ENCODE assay signal across 8 cellular contexts in genomic region chr6:93036835-93037234, GRCh38.
DNase-seq lines count a peak whose midpoint lies in the region; ATAC-seq, FAIRE-seq and TF ChIP-seq lines count a peak whose summit lies in the region.
"Had no signal": no experiment of that assay in that cellular context is flagged by ENCODE, and none has a peak within 500 bp of the region (broad histone marks: within the 10 kb centered on the region; RNA-seq: fewer than 3 reads in every experiment).

No MANE protein-coding gene starts in this region.

- no peaks in the 10 kb centered on the region for H3K27me3 ChIP-seq in bronchial epithelial cell (ENCODE audit: control insufficient read depth, insufficient read depth, low read length)
- H3K27me3 ChIP-seq: ascending aorta had no signal

- peaks cover 4% of the 10 kb centered on the region for H3K4me1 Mint-ChIP-seq in osteocyte (ENCODE audit: unreplicated experiment)

- no peaks in the 10 kb centered on the region for H3K36me3 Mint-ChIP-seq in osteocyte (ENCODE audit: unreplicated experiment)

- TF ChIP-seq CTCF in bronchial epithelial cell (IDR thresholded peaks at IDR 0.05; ENCODE audit: insufficient read depth, low read length, severe bottlenecking) (peak; percentile 21), osteocyte (IDR thresholded peaks at IDR 0.05) (peak; percentile 30)

- no peak for FAIRE-seq in bronchial epithelial cell (lab: Jason Lieb, UNC)

- peak; percentile 56 for ATAC-seq in GM18861 (IDR thresholded peaks at IDR 0.05; ENCODE audit: unreplicated experiment)

- H3K27me3 Mint-ChIP-seq in osteocyte (ENCODE audit: unreplicated experiment), result no peaks in the 10 kb centered on the region

- H3K9me3 Mint-ChIP-seq in osteocyte (ENCODE audit: unreplicated experiment), result peaks cover 18% of the 10 kb centered on the region

- H3K36me3 ChIP-seq in bronchial epithelial cell (ENCODE audit: control insufficient read depth, insufficient read depth, low read length), result no peaks in the 10 kb centered on the region
- H3K36me3 ChIP-seq: ascending aorta had no signal

- no peak overlapping the region for H3K4me3 Mint-ChIP-seq in osteocyte (ENCODE audit: unreplicated experiment)

- peak; percentile 3 for DNase-seq in MV-4-11 (lab: John Stamatoyannopoulos, UW)
- peak; percentile 29 for DNase-seq in bronchial epithelial cell (ENCODE audit: low read depth)
- no peak for DNase-seq in osteocyte (ENCODE audit: extremely low spot score, unreplicated experiment)
- DNase-seq in NCI-H1092 treated with DMSO at 0.1 percent for 48 hours (lab: John Stamatoyannopoulos, UW), result no peak
- DNase-seq in mesenteric fat pad (ENCODE audit: low spot score), result no peak
- DNase-seq in activated gamma-delta T cell (lab: John Stamatoyannopoulos, UW), result no peak

- H3K4me3 ChIP-seq in bronchial epithelial cell (ENCODE audit: low read depth, low read length), result no peak overlapping the region
- H3K4me3 ChIP-seq: ascending aorta had no signal

- H3K27ac Mint-ChIP-seq in osteocyte (ENCODE audit: unreplicated experiment), result no peak overlapping the region

Comparison
In these comparisons a context has a peak if more than half of its experiments do, and no peak if none do; other contexts are left out.
1. DNase-seq: peak in MV-4-11 (single experiment) and bronchial epithelial cell (single experiment); none in osteocyte (single experiment), NCI-H1092 treated with DMSO at 0.1 percent for 48 hours (single experiment), mesenteric fat pad (single experiment) and activated gamma-delta T cell (single experiment).